Comparison of ENCODE assay signal across 1 cellular context in genomic region chr15:74787251-74788041, GRCh38.
TF ChIP-seq lines count a peak whose summit lies in the region.

No MANE protein-coding gene starts in this region.

TF ChIP-seq in HEK293, 187 proteins besides CTCF, POLR2A, EP300 and RAD21 (continued from another document and continues in another):
- TF ChIP-seq, protein P1, sequence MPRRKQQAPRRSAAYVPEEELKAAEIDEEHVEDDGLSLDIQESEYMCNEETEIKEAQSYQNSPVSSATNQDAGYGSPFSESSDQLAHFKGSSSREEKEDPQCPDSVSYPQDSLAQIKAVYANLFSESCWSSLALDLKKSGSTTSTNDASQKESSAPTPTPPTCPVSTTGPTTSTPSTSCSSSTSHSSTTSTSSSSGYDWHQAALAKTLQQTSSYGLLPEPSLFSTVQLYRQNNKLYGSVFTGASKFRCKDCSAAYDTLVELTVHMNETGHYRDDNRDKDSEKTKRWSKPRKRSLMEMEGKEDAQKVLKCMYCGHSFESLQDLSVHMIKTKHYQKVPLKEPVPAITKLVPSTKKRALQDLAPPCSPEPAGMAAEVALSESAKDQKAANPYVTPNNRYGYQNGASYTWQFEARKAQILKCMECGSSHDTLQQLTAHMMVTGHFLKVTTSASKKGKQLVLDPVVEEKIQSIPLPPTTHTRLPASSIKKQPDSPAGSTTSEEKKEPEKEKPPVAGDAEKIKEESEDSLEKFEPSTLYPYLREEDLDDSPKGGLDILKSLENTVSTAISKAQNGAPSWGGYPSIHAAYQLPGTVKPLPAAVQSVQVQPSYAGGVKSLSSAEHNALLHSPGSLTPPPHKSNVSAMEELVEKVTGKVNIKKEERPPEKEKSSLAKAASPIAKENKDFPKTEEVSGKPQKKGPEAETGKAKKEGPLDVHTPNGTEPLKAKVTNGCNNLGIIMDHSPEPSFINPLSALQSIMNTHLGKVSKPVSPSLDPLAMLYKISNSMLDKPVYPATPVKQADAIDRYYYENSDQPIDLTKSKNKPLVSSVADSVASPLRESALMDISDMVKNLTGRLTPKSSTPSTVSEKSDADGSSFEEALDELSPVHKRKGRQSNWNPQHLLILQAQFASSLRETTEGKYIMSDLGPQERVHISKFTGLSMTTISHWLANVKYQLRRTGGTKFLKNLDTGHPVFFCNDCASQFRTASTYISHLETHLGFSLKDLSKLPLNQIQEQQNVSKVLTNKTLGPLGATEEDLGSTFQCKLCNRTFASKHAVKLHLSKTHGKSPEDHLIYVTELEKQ (tag by site-specific recombination; IDR thresholded peaks at IDR 0.05; ENCODE audit: borderline replicate concordance): no peak
- TF ChIP-seq, protein P2, sequence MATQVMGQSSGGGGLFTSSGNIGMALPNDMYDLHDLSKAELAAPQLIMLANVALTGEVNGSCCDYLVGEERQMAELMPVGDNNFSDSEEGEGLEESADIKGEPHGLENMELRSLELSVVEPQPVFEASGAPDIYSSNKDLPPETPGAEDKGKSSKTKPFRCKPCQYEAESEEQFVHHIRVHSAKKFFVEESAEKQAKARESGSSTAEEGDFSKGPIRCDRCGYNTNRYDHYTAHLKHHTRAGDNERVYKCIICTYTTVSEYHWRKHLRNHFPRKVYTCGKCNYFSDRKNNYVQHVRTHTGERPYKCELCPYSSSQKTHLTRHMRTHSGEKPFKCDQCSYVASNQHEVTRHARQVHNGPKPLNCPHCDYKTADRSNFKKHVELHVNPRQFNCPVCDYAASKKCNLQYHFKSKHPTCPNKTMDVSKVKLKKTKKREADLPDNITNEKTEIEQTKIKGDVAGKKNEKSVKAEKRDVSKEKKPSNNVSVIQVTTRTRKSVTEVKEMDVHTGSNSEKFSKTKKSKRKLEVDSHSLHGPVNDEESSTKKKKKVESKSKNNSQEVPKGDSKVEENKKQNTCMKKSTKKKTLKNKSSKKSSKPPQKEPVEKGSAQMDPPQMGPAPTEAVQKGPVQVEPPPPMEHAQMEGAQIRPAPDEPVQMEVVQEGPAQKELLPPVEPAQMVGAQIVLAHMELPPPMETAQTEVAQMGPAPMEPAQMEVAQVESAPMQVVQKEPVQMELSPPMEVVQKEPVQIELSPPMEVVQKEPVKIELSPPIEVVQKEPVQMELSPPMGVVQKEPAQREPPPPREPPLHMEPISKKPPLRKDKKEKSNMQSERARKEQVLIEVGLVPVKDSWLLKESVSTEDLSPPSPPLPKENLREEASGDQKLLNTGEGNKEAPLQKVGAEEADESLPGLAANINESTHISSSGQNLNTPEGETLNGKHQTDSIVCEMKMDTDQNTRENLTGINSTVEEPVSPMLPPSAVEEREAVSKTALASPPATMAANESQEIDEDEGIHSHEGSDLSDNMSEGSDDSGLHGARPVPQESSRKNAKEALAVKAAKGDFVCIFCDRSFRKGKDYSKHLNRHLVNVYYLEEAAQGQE (tag by site-specific recombination; IDR thresholded peaks at IDR 0.05): 0 out of 2 replicates have a peak, but pooled peaks have one; percentile 31
- TF ChIP-seq OVOL3 (tag by site-specific recombination; IDR thresholded peaks at IDR 0.05) (no peak), ZNF510 (tag by site-specific recombination; IDR thresholded peaks at IDR 0.05; ENCODE audit: insufficient replicate concordance) (no peak), ZNF555 (tag by site-specific recombination; conservative IDR thresholded peaks at IDR 0.05) (no peak), KLF9 (tag by site-specific recombination; IDR thresholded peaks at IDR 0.05; ENCODE audit: low read depth) (no peak), KLF16 (tag by site-specific recombination; IDR thresholded peaks at IDR 0.05) (no peak), ZNF777 (tag by site-specific recombination; IDR thresholded peaks at IDR 0.05; ENCODE audit: borderline replicate concordance) (no peak), TRIM28 (IDR thresholded peaks at IDR 0.05; ENCODE audit: borderline replicate concordance, low read length) (peak; percentile 60; the same call in 1 of the 2 replicates), ZNF404 (tag by site-specific recombination; IDR thresholded peaks at IDR 0.05) (no peak), ZNF677 (tag by site-specific recombination; IDR thresholded peaks at IDR 0.05) (no peak), ZNF292 (tag by site-specific recombination; IDR thresholded peaks at IDR 0.05; ENCODE audit: borderline replicate concordance, low read depth) (no peak), ZNF10 (tag by site-specific recombination; IDR thresholded peaks at IDR 0.05) (no peak), ZNF16 (tag by site-specific recombination; IDR thresholded peaks at IDR 0.05; ENCODE audit: low read depth) (no peak), SCRT2 (tag by site-specific recombination; IDR thresholded peaks at IDR 0.05) (no peak), ZBTB1 (tag by site-specific recombination; IDR thresholded peaks at IDR 0.05) (no peak), PRDM10 (tag by site-specific recombination; IDR thresholded peaks at IDR 0.05) (peak; percentile 77), GLI4 (tag by site-specific recombination; IDR thresholded peaks at IDR 0.05) (no peak), PRDM1 (tag by site-specific recombination; IDR thresholded peaks at IDR 0.05) (no peak), ZNF184 (tag by site-specific recombination; IDR thresholded peaks at IDR 0.05) (no peak), ZNF747 (tag by site-specific recombination; IDR thresholded peaks at IDR 0.05) (no peak), ZNF341 (tag by site-specific recombination; IDR thresholded peaks at IDR 0.05; ENCODE audit: low read depth) (peak; percentile 96), ZNF2 (tag by site-specific recombination; IDR thresholded peaks at IDR 0.05) (peak; percentile 89), ZBTB11 (tag by site-specific recombination; conservative IDR thresholded peaks at IDR 0.05; ENCODE audit: low read depth) (peak; percentile 54; the same call in 1 of the 2 replicates), OSR2 (tag by site-specific recombination; IDR thresholded peaks at IDR 0.05) (no peak), ZNF394 (tag by site-specific recombination; IDR thresholded peaks at IDR 0.05; ENCODE audit: borderline replicate concordance) (peak; percentile 31; the same call in 1 of the 2 replicates), ZNF658 (tag by site-specific recombination; IDR thresholded peaks at IDR 0.05) (no peak), ZNF23 (tag by site-specific recombination; IDR thresholded peaks at IDR 0.05; ENCODE audit: borderline replicate concordance) (no peak), ZNF488 (tag by site-specific recombination; IDR thresholded peaks at IDR 0.05) (no peak), KLF10 (tag by site-specific recombination; IDR thresholded peaks at IDR 0.05) (peak; percentile 33), ZSCAN4 (tag by site-specific recombination; IDR thresholded peaks at IDR 0.05) (peak; percentile 65; the same call in 1 of the 2 replicates), ZNF514 (tag by site-specific recombination; IDR thresholded peaks at IDR 0.05) (no peak), SCRT1 (tag by site-specific recombination; IDR thresholded peaks at IDR 0.05; ENCODE audit: borderline replicate concordance) (no peak), ZBTB8A (tag by site-specific recombination; IDR thresholded peaks at IDR 0.05) (0 out of 2 replicates have a peak, but pooled peaks have one; percentile 43), SP3 (tag by site-specific recombination; IDR thresholded peaks at IDR 0.05) (no peak), ZNF596 (tag by site-specific recombination; IDR thresholded peaks at IDR 0.05) (no peak), KLF8 (tag by site-specific recombination; IDR thresholded peaks at IDR 0.05) (peak; percentile 67; the same call in 1 of the 2 replicates), ZNF843 (tag by site-specific recombination; IDR thresholded peaks at IDR 0.05) (no peak)
- TF ChIP-seq, protein P3, sequence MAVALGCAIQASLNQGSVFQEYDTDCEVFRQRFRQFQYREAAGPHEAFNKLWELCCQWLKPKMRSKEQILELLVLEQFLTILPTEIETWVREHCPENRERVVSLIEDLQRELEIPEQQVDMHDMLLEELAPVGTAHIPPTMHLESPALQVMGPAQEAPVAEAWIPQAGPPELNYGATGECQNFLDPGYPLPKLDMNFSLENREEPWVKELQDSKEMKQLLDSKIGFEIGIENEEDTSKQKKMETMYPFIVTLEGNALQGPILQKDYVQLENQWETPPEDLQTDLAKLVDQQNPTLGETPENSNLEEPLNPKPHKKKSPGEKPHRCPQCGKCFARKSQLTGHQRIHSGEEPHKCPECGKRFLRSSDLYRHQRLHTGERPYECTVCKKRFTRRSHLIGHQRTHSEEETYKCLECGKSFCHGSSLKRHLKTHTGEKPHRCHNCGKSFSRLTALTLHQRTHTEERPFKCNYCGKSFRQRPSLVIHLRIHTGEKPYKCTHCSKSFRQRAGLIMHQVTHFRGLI (tag by site-specific recombination; IDR thresholded peaks at IDR 0.05): peak; percentile 52; the same call in 1 of the 2 replicates
- TF ChIP-seq, protein P4, sequence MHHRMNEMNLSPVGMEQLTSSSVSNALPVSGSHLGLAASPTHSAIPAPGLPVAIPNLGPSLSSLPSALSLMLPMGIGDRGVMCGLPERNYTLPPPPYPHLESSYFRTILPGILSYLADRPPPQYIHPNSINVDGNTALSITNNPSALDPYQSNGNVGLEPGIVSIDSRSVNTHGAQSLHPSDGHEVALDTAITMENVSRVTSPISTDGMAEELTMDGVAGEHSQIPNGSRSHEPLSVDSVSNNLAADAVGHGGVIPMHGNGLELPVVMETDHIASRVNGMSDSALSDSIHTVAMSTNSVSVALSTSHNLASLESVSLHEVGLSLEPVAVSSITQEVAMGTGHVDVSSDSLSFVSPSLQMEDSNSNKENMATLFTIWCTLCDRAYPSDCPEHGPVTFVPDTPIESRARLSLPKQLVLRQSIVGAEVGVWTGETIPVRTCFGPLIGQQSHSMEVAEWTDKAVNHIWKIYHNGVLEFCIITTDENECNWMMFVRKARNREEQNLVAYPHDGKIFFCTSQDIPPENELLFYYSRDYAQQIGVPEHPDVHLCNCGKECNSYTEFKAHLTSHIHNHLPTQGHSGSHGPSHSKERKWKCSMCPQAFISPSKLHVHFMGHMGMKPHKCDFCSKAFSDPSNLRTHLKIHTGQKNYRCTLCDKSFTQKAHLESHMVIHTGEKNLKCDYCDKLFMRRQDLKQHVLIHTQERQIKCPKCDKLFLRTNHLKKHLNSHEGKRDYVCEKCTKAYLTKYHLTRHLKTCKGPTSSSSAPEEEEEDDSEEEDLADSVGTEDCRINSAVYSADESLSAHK (tag by site-specific recombination; IDR thresholded peaks at IDR 0.05): no peak
- TF ChIP-seq, protein P5, sequence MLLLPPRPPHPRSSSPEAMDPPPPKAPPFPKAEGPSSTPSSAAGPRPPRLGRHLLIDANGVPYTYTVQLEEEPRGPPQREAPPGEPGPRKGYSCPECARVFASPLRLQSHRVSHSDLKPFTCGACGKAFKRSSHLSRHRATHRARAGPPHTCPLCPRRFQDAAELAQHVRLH (tag by site-specific recombination; IDR thresholded peaks at IDR 0.05): no peak; the same call in 1 of the 2 replicates
